8 cellular contexts compared by ENCODE assay signal in the genomic region with DNA sequence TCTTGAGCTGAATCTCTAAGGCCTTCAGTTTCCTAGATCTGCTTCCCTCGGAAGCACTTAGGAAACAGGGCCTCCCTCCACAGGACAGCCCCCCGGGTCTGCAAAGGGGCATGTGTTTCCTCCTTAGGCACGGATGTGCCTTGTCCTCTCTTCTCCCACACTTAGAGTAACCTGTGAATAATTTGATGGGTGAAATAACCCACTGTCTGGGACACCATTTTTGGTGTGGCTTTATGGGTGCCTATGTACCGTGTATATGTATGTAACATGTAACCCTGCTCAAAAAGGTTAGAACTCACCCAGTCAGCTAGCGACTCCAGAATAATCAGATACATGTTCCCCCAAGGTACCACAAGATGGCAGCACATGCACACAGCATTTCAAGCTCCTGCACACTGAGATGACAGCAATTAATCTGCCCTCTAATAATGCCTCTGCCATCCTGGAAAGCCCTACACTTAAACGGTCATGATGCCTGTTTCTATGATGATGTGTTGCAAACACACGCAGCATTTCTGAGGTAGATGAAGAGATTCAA.
DNase-seq lines count a peak whose midpoint lies in the region; ATAC-seq and TF ChIP-seq lines count a peak whose summit lies in the region.

No MANE protein-coding gene starts in this region.

- no peak for TF ChIP-seq POLR2A in right lobe of liver (IDR thresholded peaks at IDR 0.05)

- peak; percentile 70 for ATAC-seq in GM19023 (IDR thresholded peaks at IDR 0.05; ENCODE audit: unreplicated experiment)
- peak; percentile 75 for ATAC-seq in HG03460 (IDR thresholded peaks at IDR 0.05; ENCODE audit: unreplicated experiment)
- ATAC-seq in activated CD4-positive, alpha-beta T cell treated with anti-CD3 and anti-CD28 coated beads for 36 hours: peak; percentile 75
- peak; percentile 93 to 97 (median 96) for ATAC-seq in right lobe of liver

- no peak overlapping the region for H3K27ac Mint-ChIP-seq in activated CD4-positive, alpha-beta T cell treated with anti-CD3 and anti-CD28 coated beads for 36 hours

- no peak overlapping the region for H3K27ac ChIP-seq in coronary artery
- H3K27ac ChIP-seq in right lobe of liver: no peak overlapping the region

- no peaks in the 10 kb centered on the region for H3K36me3 ChIP-seq in right lobe of liver

- H3K27me3 ChIP-seq in right lobe of liver: no peaks in the 10 kb centered on the region

- no peaks in the 10 kb centered on the region for H3K9me3 Mint-ChIP-seq in activated CD4-positive, alpha-beta T cell treated with anti-CD3 and anti-CD28 coated beads for 36 hours (ENCODE audit: low read depth)

- no peaks in the 10 kb centered on the region for H3K36me3 Mint-ChIP-seq in activated CD4-positive, alpha-beta T cell treated with anti-CD3 and anti-CD28 coated beads for 36 hours (ENCODE audit: low read depth)

- H3K4me3 Mint-ChIP-seq in activated CD4-positive, alpha-beta T cell treated with anti-CD3 and anti-CD28 coated beads for 36 hours: no peak overlapping the region

- POLR2A ChIA-PET in activated CD4-positive, alpha-beta T cell treated with anti-CD3 and anti-CD28 coated beads for 36 hours (lab: Charles Lee): interaction anchor here (0.7 kb wide), 1 partner anchor 271 kb away, joined by 3 read pairs; no protein-coding TSS in a partner anchor

- peaks cover 23% of the 10 kb centered on the region for H3K4me1 Mint-ChIP-seq in activated CD4-positive, alpha-beta T cell treated with anti-CD3 and anti-CD28 coated beads for 36 hours

- H3K9me3 ChIP-seq in right lobe of liver: no peaks in the 10 kb centered on the region

- no peak overlapping the region for H3K4me3 ChIP-seq in coronary artery
- no peak overlapping the region for H3K4me3 ChIP-seq in right lobe of liver

- DNase-seq in Ammon's horn (ENCODE audit: low spot score): peak; percentile 96
- peak; percentile 78 to 94 for DNase-seq in NCI-H524 (lab: John Stamatoyannopoulos, UW)
- DNase-seq in activated CD4-positive, alpha-beta T cell treated with anti-CD3 and anti-CD28 coated beads for 36 hours: peak; percentile 82
- DNase-seq in coronary artery (ENCODE audit: low spot score): no peak
- peak in 2 of 3 donors; percentile 30 to 71 for DNase-seq in right lobe of liver
- peak; percentile 57 for DNase-seq in stimulated activated CD8-positive, alpha-beta memory T cell treated with anti-CD3 and anti-CD28 coated beads, Interleukin-12 subunit alpha, Interleukin-12 subunit beta, amount 100 ng/mL, for 1 hour (ENCODE audit: low read depth)

- WGBS in right lobe of liver (ENCODE audit: insufficient coverage, low coverage, low lambda C conversion rate, missing lambda C conversion rate): 1% methylated on average over 4 of the region's 7 CpGs

- no peaks in the 10 kb centered on the region for H3K27me3 Mint-ChIP-seq in activated CD4-positive, alpha-beta T cell treated with anti-CD3 and anti-CD28 coated beads for 36 hours

- CTCF ChIA-PET in activated CD4-positive, alpha-beta T cell treated with anti-CD3 and anti-CD28 coated beads for 36 hours (lab: Charles Lee): interaction anchor here (0.5 to 3.6 kb wide), 58 partner anchors 9 to 550 kb away, joined by 3 to 118 read pairs (median 5); no protein-coding TSS in a partner anchor

- intact Hi-C loops in activated CD4-positive, alpha-beta T cell treated with anti-CD3 and anti-CD28 coated beads for 36 hours (cut with DNase I, micrococcal nuclease): loop anchor here (1.0 to 5.0 kb wide), 10 partner anchors 41 to 614 kb away; partner anchors contain the start of genes MCM8 (in 2 of the 2) and TRMT6 (in 2 of the 2)
- intact Hi-C loops in right lobe of liver (cut with DNase I): loop anchor here in 1 of 2 donors (10.0 kb wide), 1 partner anchor 546 kb away; no protein-coding TSS in a partner anchor

- TF ChIP-seq CTCF in coronary artery (IDR thresholded peaks at IDR 0.05): peak; percentile 69
- TF ChIP-seq CTCF in right lobe of liver (IDR thresholded peaks at IDR 0.05): peak; percentile 74 to 95 (median 88)

- H3K4me1 ChIP-seq in right lobe of liver: peaks cover 0 to 4% (median 0%) of the 10 kb centered on the region in 4 donors
